ENCODE assay signal across 1 cellular context in the genomic region with DNA sequence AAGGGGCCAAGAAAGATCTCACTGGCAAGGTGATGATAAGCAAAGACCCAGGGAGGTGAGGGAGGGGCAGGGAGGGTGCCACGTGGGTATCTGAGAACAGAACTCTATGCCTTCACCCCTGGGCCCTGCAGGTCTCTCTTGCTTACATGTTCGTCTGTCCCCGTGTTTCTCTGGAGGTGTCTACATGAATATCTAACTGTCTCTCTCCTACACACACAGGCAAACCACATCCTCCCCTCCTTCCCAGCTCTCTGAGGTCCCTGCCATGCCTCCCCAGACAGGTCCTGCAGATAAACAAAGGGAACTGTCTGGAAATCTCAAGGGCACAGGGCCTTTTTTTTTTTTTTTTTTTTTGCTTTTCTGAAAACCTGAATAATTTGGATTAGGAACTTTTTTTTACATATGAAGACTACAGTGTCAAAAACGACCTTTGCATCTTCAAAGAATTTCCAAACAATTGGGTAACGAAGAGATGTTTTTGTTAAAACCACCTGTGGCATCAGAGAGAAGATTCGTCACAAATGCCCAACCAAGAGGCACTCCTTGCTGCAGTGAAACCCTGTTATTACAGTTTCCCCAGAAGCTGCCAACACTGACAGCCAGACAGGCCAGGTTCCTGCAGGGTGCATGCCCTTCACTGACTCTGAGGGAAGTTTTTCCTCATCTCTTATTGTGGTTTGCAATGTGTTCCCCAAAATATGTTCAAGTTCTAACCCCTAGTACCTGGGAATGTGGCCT.
TF ChIP-seq lines count a peak whose summit lies in the region.

No MANE protein-coding gene starts in this region.

TF ChIP-seq in GM23338, 12 proteins besides CTCF, POLR2A, EP300 and RAD21 (continued from another document):
- TF ChIP-seq, protein P1, sequence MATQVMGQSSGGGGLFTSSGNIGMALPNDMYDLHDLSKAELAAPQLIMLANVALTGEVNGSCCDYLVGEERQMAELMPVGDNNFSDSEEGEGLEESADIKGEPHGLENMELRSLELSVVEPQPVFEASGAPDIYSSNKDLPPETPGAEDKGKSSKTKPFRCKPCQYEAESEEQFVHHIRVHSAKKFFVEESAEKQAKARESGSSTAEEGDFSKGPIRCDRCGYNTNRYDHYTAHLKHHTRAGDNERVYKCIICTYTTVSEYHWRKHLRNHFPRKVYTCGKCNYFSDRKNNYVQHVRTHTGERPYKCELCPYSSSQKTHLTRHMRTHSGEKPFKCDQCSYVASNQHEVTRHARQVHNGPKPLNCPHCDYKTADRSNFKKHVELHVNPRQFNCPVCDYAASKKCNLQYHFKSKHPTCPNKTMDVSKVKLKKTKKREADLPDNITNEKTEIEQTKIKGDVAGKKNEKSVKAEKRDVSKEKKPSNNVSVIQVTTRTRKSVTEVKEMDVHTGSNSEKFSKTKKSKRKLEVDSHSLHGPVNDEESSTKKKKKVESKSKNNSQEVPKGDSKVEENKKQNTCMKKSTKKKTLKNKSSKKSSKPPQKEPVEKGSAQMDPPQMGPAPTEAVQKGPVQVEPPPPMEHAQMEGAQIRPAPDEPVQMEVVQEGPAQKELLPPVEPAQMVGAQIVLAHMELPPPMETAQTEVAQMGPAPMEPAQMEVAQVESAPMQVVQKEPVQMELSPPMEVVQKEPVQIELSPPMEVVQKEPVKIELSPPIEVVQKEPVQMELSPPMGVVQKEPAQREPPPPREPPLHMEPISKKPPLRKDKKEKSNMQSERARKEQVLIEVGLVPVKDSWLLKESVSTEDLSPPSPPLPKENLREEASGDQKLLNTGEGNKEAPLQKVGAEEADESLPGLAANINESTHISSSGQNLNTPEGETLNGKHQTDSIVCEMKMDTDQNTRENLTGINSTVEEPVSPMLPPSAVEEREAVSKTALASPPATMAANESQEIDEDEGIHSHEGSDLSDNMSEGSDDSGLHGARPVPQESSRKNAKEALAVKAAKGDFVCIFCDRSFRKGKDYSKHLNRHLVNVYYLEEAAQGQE (IDR thresholded peaks at IDR 0.05; ENCODE audit: unreplicated experiment) = no peak
- TF ChIP-seq ZNF114 (CRISPR knock-in tag; IDR thresholded peaks at IDR 0.05) (no peak), ZNF462 (CRISPR knock-in tag; IDR thresholded peaks at IDR 0.05) (no peak), NANOG (IDR thresholded peaks at IDR 0.05; ENCODE audit: borderline replicate concordance) (no peak), CREB1 (CRISPR knock-in tag; IDR thresholded peaks at IDR 0.05; ENCODE audit: low read depth) (no peak), EZH2phosphoT487 (IDR thresholded peaks at IDR 0.05; ENCODE audit: unreplicated experiment) (no peak)
TF ChIP-seq in GM23338: peak in this region for 0.
